In genomic region chr13:97359181-97360057, GRCh38 we compare ENCODE assay signal across 8 cellular contexts.
A peak's percentile ranks its signal among the peaks of the same experiment; 100 is the strongest.
DNase-seq lines count a peak whose midpoint lies in the region; ATAC-seq and TF ChIP-seq lines count a peak whose summit lies in the region.

No MANE protein-coding gene starts in this region.

- CTCF ChIA-PET in AG04449 (lab: Yijun Ruan, JAX), result interaction anchor here (0.7 to 17.1 kb wide), 35 partner anchors 9 to 346 kb away, joined by 3 to 248 read pairs (median 4); partner anchors contain the start of gene MBNL2

- TF ChIP-seq CTCF in AG04449 (IDR thresholded peaks at IDR 0.05; ENCODE audit: insufficient read depth, low read length, missing control alignments), result peak; percentile 73
- peak; percentile 70 for TF ChIP-seq CTCF in GM13976 (IDR thresholded peaks at IDR 0.05; ENCODE audit: borderline replicate concordance, control extremely low read depth, extremely low read depth, insufficient read depth, missing control alignments)

- ATAC-seq in HG02763 (IDR thresholded peaks at IDR 0.05; ENCODE audit: unreplicated experiment), result peak; percentile 87

- POLR2A ChIA-PET in AG04449 (lab: Yijun Ruan, JAX), result interaction anchor here (0.7 kb wide), 1 partner anchor 86 kb away, joined by 3 read pairs; no protein-coding TSS in a partner anchor

- DNase-seq in AG04449 (ENCODE audit: low read depth, low spot score), result no peak
- DNase-seq in GM13976 (ENCODE audit: low spot score), result peak; percentile 45
- DNase-seq in NCI-H128 (lab: John Stamatoyannopoulos, UW; ENCODE audit: unreplicated experiment), result peak; percentile 18
- peak; percentile 62 for DNase-seq in SW480 (ENCODE audit: low spot score)
- peak; percentile 30 to 68 for DNase-seq in T47D (ENCODE audit: low read depth in 1 of 2, low spot score in 1 of 2)
- peak; percentile 66 for DNase-seq in islet precursor cell
- peak; percentile 28 to 51 for DNase-seq in stimulated activated CD4-positive, alpha-beta T cell treated with anti-CD3 and anti-CD28 coated beads, Interleukin-2, amount 100 ng/mL, for 24 hours

- no peak overlapping the region for H3K4me3 ChIP-seq in AG04449 (ENCODE audit: low read depth, low read length)

- in situ Hi-C loops in GM13976 (cut with MboI; ENCODE audit: low sequenced_read_pairs, unreplicated experiment) (no loop called here), T47D (cut with HindIII; ENCODE audit: low pct_unique_long_range_greater_than_20kb, low sequenced_read_pairs) (no loop called here)
